In the genomic region with DNA sequence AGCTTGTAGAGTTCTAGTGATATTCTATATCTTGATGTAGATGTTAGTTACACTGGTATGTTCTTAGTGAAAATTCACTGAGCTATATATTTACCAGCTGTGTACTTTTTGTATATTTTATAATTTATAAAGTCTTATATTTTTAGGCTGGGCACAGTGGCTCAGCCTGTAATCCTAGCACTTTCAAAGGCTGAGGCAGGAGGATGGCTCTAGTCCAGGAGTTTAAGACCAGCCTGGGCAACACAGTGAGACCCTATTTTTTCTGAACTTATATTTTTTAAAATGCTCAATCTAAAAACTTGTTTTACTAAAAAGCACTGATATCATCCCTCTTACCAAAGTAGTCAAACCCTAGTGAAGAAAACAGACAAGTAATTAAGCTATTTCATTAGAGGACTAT, we compare ENCODE assay signal across 20 cellular contexts.
"Had no signal": no experiment of that assay in that cellular context is flagged by ENCODE, and none has a peak within 500 bp of the region (broad histone marks: within the 10 kb centered on the region; RNA-seq: fewer than 3 reads in every experiment).

No MANE protein-coding gene starts in this region.

- H3K36me3 Mint-ChIP-seq: natural killer cell treated with Interleukin-12 subunit alpha and Interleukin-12 subunit beta and Interleukin-15 and Interleukin-18, amount 100 ng/mL, for 72 hours had no signal

- H3K9me3 ChIP-seq: colonic mucosa, prostate gland, right lobe of liver, spleen, testis, tibial nerve, upper lobe of right lung, vagina had no signal

- H3K4me1 ChIP-seq: colonic mucosa, parathyroid adenoma, testis had no signal

- H3K9me3 Mint-ChIP-seq: natural killer cell treated with Interleukin-12 subunit alpha and Interleukin-12 subunit beta and Interleukin-15 and Interleukin-18, amount 100 ng/mL, for 72 hours; stimulated activated naive B cell treated with anti-CD40 and anti-IgM and Interleukin-4, amounts not matched to agents 10 μg/mL and 1 μg/mL and 100 μg/mL, for 72 hours; stimulated activated naive CD8-positive, alpha-beta T cell treated with anti-CD3 and anti-CD28 coated beads, Interleukin-15, amount 100 ng/mL, for 72 hours had no signal

- H3K27me3 Mint-ChIP-seq: natural killer cell treated with Interleukin-12 subunit alpha and Interleukin-12 subunit beta and Interleukin-15 and Interleukin-18, amount 100 ng/mL, for 72 hours; stimulated activated naive B cell treated with anti-CD40 and anti-IgM and Interleukin-4, amounts not matched to agents 10 μg/mL and 1 μg/mL and 100 μg/mL, for 72 hours; stimulated activated naive CD8-positive, alpha-beta T cell treated with anti-CD3 and anti-CD28 coated beads, Interleukin-15, amount 100 ng/mL, for 72 hours had no signal

- H3K4me3 Mint-ChIP-seq: natural killer cell treated with Interleukin-12 subunit alpha and Interleukin-12 subunit beta and Interleukin-15 and Interleukin-18, amount 100 ng/mL, for 72 hours; stimulated activated naive B cell treated with anti-CD40 and anti-IgM and Interleukin-4, amounts not matched to agents 10 μg/mL and 1 μg/mL and 100 μg/mL, for 72 hours; stimulated activated naive CD8-positive, alpha-beta T cell treated with anti-CD3 and anti-CD28 coated beads, Interleukin-15, amount 100 ng/mL, for 72 hours had no signal

- H3K27ac Mint-ChIP-seq: natural killer cell treated with Interleukin-12 subunit alpha and Interleukin-12 subunit beta and Interleukin-15 and Interleukin-18, amount 100 ng/mL, for 72 hours; stimulated activated naive B cell treated with anti-CD40 and anti-IgM and Interleukin-4, amounts not matched to agents 10 μg/mL and 1 μg/mL and 100 μg/mL, for 72 hours; stimulated activated naive CD8-positive, alpha-beta T cell treated with anti-CD3 and anti-CD28 coated beads, Interleukin-15, amount 100 ng/mL, for 72 hours had no signal

- H3K36me3 ChIP-seq: colonic mucosa, prostate gland, right lobe of liver, spleen, tibial nerve, upper lobe of right lung, vagina had no signal

- H3K27ac ChIP-seq: colonic mucosa, parathyroid adenoma, prostate gland, right lobe of liver, spleen, testis, tibial nerve, upper lobe of right lung, vagina had no signal

- DNase-seq: colonic mucosa; effector CD4-positive, alpha-beta T cell; kidney; left cardiac atrium; occipital lobe; retina; right lobe of liver; spleen; stimulated activated CD4-positive, alpha-beta T cell treated with anti-CD3 and anti-CD28 coated beads, Interleukin-15, amount 100 ng/mL, for 24 hours; stimulated activated CD4-positive, alpha-beta T cell treated with anti-CD3 and anti-CD28 coated beads, Interleukin-1b, Interleukin-23, amount 100 ng/mL, for 48 hours; stimulated activated CD4-positive, alpha-beta T cell treated with anti-CD3 and anti-CD28 coated beads, Interleukin-4, amount 100 ng/mL, for 24 hours; stimulated activated naive B cell treated with anti-CD40 and anti-IgM and Interleukin-4, amounts not matched to agents 10 μg/mL and 1 μg/mL and 100 μg/mL, for 72 hours; stimulated activated naive CD8-positive, alpha-beta T cell treated with anti-CD3 and anti-CD28 coated beads, Interleukin-15, amount 100 ng/mL, for 72 hours; testis; upper lobe of right lung had no signal

- H3K27me3 ChIP-seq: colonic mucosa, right lobe of liver, spleen, testis, tibial nerve, upper lobe of right lung, vagina had no signal

- H3K4me3 ChIP-seq: colonic mucosa, prostate gland, right lobe of liver, spleen, testis, tibial nerve, upper lobe of right lung, vagina had no signal
